ENCODE assay signal across 1 cellular context in the genomic region with DNA sequence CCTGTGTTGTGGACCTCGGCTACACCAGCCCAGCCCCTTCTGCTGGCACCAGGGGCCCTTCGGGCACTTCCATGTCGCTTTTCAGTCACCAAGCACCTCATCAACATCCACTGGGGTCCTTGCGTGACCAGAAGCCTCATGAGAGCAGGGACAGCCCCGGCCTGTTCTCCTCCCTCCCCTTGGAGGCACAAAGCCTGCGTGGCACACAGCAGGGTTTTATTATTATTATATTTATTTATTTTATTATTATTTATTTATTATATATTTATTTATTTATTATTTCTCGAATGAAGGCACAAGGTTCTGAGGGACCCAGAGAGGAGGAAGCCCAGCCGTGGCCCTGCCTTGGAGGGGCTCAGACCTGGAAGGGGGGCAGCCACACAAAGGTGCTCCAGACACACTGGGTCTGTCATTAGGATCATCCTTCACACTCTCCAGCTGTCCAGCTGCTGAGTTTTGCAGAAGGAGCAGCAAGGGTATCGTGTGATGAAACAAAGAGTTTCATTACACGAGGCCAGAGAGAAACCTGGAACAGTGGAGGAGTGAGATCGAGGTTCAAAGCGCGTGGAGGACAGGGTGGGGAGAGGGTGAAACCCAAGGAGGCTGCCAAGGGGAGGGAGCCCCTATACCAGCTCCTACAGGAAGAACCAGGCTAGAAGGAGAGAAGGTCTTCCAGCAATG.
TF ChIP-seq lines count a peak whose summit lies in the region.

No MANE protein-coding gene starts in this region.

TF ChIP-seq in GM12878, 131 proteins besides CTCF, POLR2A, EP300 and RAD21:
- TF ChIP-seq PML (IDR thresholded peaks at IDR 0.05; ENCODE audit: low read length) (no peak), NR2F1 (conservative IDR thresholded peaks at IDR 0.05) (no peak), REST (IDR thresholded peaks at IDR 0.05; ENCODE audit: low read depth, low read length) (no peak), SIX5 (IDR thresholded peaks at IDR 0.05; ENCODE audit: low read depth, low read length, severe bottlenecking) (no peak), ZNF622 (IDR thresholded peaks at IDR 0.05) (no peak), MYC (IDR thresholded peaks at IDR 0.05; ENCODE audit: insufficient read depth, insufficient read length, insufficient replicate concordance, low read length, severe bottlenecking) (no peak), STAT1 (conservative IDR thresholded peaks at IDR 0.05) (no peak), NBN (IDR thresholded peaks at IDR 0.05) (no peak), ZSCAN29 (IDR thresholded peaks at IDR 0.05) (no peak), NFIC (IDR thresholded peaks at IDR 0.05; ENCODE audit: low read depth, low read length) (no peak), CBX3 (IDR thresholded peaks at IDR 0.05; ENCODE audit: borderline replicate concordance, low read depth) (no peak), IRF4 (IDR thresholded peaks at IDR 0.05; ENCODE audit: low read depth, low read length) (no peak)
